ENCODE assay signal across 9 cellular contexts in the genomic region with DNA sequence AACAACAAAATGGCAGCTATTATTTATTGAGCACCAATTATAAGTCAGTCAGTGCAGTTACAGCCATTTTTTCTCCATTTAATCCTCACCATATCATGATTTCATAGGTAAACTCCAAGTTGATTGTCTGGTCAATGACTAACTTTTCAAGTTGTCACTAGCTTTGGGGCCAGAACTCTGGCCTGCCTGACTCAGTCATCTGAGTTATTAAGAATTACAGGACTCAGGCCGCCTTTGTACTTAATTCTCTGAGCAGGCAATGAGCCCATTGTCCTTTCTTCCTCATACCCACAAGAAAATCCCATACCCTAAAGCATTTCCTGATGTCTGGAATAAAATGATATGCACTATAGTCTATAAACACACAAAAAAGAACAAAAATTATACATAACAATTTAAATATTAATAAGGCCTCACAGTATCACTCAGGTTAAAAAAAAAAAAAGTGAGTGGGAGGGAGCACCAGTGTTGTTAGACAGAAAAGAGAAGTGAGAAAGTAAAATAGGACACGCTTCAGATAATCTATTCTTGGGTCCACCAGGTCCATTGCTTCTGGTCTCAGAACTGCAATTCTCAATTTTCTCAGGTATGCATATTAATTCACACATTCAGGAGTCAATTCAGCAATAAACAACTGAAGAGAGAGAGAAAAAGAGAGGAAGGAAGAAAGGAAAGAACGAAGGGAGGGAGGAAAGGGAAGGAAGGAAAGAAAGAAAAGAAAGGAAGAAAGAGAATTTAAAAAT.
A peak's percentile ranks its signal among the peaks of the same experiment; 100 is the strongest.
DNase-seq lines count a peak whose midpoint lies in the region; ATAC-seq and TF ChIP-seq lines count a peak whose summit lies in the region.
"Had no signal": no experiment of that assay in that cellular context is flagged by ENCODE, and none has a peak within 500 bp of the region (broad histone marks: within the 10 kb centered on the region; RNA-seq: fewer than 3 reads in every experiment).

No MANE protein-coding gene starts in this region.

- H3K27me3 Mint-ChIP-seq in stimulated activated memory B cell treated with anti-CD40 and anti-IgM and Interleukin-4, amounts not matched to agents 10 μg/mL and 1 μg/mL and 100 μg/mL, for 72 hours = no peaks in the 10 kb centered on the region

- H3K27ac Mint-ChIP-seq in stimulated activated memory B cell treated with anti-CD40 and anti-IgM and Interleukin-4, amounts not matched to agents 10 μg/mL and 1 μg/mL and 100 μg/mL, for 72 hours = peak overlapping the region; percentile 31

- H3K4me3 ChIP-seq in OCI-LY1 (ENCODE audit: low read depth, low read length, poor library complexity, severe bottlenecking) = no peak overlapping the region
- H3K4me3 ChIP-seq: coronary artery had no signal

- H3K9me2 ChIP-seq in OCI-LY1 (ENCODE audit: low read depth, low read length) = no peaks in the 10 kb centered on the region

- no peak overlapping the region for H2AFZ ChIP-seq in OCI-LY1 (ENCODE audit: low read length)

- no peaks in the 10 kb centered on the region for H3K27me3 ChIP-seq in OCI-LY1 (ENCODE audit: insufficient read depth, low read length)

- H3K27ac ChIP-seq in OCI-LY1 (ENCODE audit: low read depth, low read length, poor library complexity, severe bottlenecking) = peak overlapping the region; percentile 72
- H3K27ac ChIP-seq: coronary artery had no signal

- DNase-seq in NOMO-1 treated with DMSO at 0.1 percent for 48 hours (lab: John Stamatoyannopoulos, UW; ENCODE audit: unreplicated experiment) (peak; percentile 36), NOMO-1 treated with dmso at 0.1 percent for 144 hours (lab: John Stamatoyannopoulos, UW; ENCODE audit: unreplicated experiment) (no peak), DMS79 (lab: John Stamatoyannopoulos, UW) (no peak), Kasumi-1 (lab: John Stamatoyannopoulos, UW) (no peak), activated T-cell treated with anti-CD3 and anti-CD28 coated beads for 4 hours (no peak)

- H3K4me1 ChIP-seq in OCI-LY1 (ENCODE audit: insufficient read depth, low read length, severe bottlenecking) = peaks cover 46% of the 10 kb centered on the region

- H4K20me1 ChIP-seq in OCI-LY1 (ENCODE audit: insufficient read depth, low read length) = no peaks in the 10 kb centered on the region

- 0 out of 2 replicates have a peak, but pooled peaks cover 3% of the 10 kb centered on the region for H3K36me3 ChIP-seq in OCI-LY1 (ENCODE audit: insufficient read depth, low read length)

- no peaks in the 10 kb centered on the region for H3K9me3 Mint-ChIP-seq in stimulated activated memory B cell treated with anti-CD40 and anti-IgM and Interleukin-4, amounts not matched to agents 10 μg/mL and 1 μg/mL and 100 μg/mL, for 72 hours

- TF ChIP-seq CTCF in OCI-LY1 (IDR thresholded peaks at IDR 0.05; ENCODE audit: low read length) = no peak

- peak overlapping the region; percentile 65 for H3K4me3 Mint-ChIP-seq in stimulated activated memory B cell treated with anti-CD40 and anti-IgM and Interleukin-4, amounts not matched to agents 10 μg/mL and 1 μg/mL and 100 μg/mL, for 72 hours

- peak overlapping the region; percentile 12; the same call in 1 of the 2 replicates for H3K4me2 ChIP-seq in OCI-LY1 (ENCODE audit: low read length)

- peaks cover 4% of the 10 kb centered on the region; the same call in 1 of the 2 replicates for H3K79me2 ChIP-seq in OCI-LY1 (ENCODE audit: insufficient read depth, low read length)

- no peaks in the 10 kb centered on the region for H3F3A ChIP-seq in OCI-LY1 (ENCODE audit: insufficient read depth, low read length)

- H3K36me3 Mint-ChIP-seq in stimulated activated memory B cell treated with anti-CD40 and anti-IgM and Interleukin-4, amounts not matched to agents 10 μg/mL and 1 μg/mL and 100 μg/mL, for 72 hours = peaks cover 14% of the 10 kb centered on the region

- H3K9ac ChIP-seq in OCI-LY1 (ENCODE audit: low read length) = no peak overlapping the region

- ATAC-seq in HG02840 (IDR thresholded peaks at IDR 0.05; ENCODE audit: low FRiP score, unreplicated experiment) = peak; percentile 73
- peak; percentile 97 for ATAC-seq in stimulated activated memory B cell treated with anti-CD40 and anti-IgM and Interleukin-4, amounts not matched to agents 10 μg/mL and 1 μg/mL and 100 μg/mL, for 72 hours

- no peaks in the 10 kb centered on the region for H3K9me3 ChIP-seq in OCI-LY1 (ENCODE audit: low read length)

- H3K4me1 Mint-ChIP-seq in stimulated activated memory B cell treated with anti-CD40 and anti-IgM and Interleukin-4, amounts not matched to agents 10 μg/mL and 1 μg/mL and 100 μg/mL, for 72 hours = peaks cover 28% of the 10 kb centered on the region
